Comparison of ENCODE assay signal across 15 cellular contexts in the genomic region with DNA sequence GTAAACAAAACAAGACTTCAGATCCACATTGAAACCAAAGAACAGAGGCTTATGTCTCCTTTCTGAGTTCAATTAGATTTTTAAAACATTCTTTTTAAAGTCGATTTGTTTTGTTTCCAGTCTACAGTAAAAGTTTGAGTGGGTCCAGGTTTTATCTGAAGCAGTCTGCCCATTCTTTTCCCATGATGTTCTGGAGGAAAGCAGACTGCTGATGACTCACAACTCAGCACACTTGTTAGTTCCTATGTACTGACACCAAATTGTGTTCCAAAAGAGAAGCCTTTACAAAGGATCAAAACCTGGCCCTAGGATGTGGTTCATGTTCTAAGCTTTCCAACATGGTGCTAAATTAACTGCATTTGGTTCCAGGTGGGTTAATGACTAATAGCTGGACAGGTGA. TPM values are rescaled to one million over a fixed set of nuclear protein-coding genes. Genes with fewer than 3 reads are reported as not detected.
A peak's percentile ranks its signal among the peaks of the same experiment; 100 is the strongest.
DNase-seq lines count a peak whose midpoint lies in the region; ATAC-seq, FAIRE-seq and TF ChIP-seq lines count a peak whose summit lies in the region.
"Had no signal": no experiment of that assay in that cellular context is flagged by ENCODE, and none has a peak within 500 bp of the region (broad histone marks: within the 10 kb centered on the region; RNA-seq: fewer than 3 reads in every experiment).

No MANE protein-coding gene starts in this region.

- H3K9me3 ChIP-seq in A549 (no peaks in the 10 kb centered on the region), MG63 (no peaks in the 10 kb centered on the region), mesenchymal stem cell (ENCODE audit: control insufficient read depth, low read length) (no peaks in the 10 kb centered on the region)
- H3K9me3 ChIP-seq: pancreas, suprapubic skin had no signal

- no peak overlapping the region for H3K4ac ChIP-seq in mesenchymal stem cell (ENCODE audit: low read depth in 1 of 2, low read length in 2 of 2)

- peaks cover 36% of the 10 kb centered on the region; the same call in 2 of the 3 replicates for H3K4me1 ChIP-seq in A549
- H3K4me1 ChIP-seq in mesenchymal stem cell (ENCODE audit: control insufficient read depth, insufficient read depth, low read depth, low read length) = peaks cover 5% of the 10 kb centered on the region

- no peak overlapping the region for H2BK5ac ChIP-seq in mesenchymal stem cell (ENCODE audit: low read depth, low read length, poor library complexity, severe bottlenecking)

- no peak overlapping the region for H3K23ac ChIP-seq in mesenchymal stem cell (ENCODE audit: low read length in 2 of 2)

- H3K27ac ChIP-seq in A549 (no peak overlapping the region), coronary artery (peak overlapping the region; percentile 80 to 83), mesenchymal stem cell (ENCODE audit: low read length, poor library complexity, severe bottlenecking) (peak overlapping the region; percentile 30)
- H3K27ac ChIP-seq: pancreas had no signal

- H2BK12ac ChIP-seq in mesenchymal stem cell (ENCODE audit: low read length in 2 of 2) = no peak overlapping the region

- no peak overlapping the region for H3K14ac ChIP-seq in mesenchymal stem cell (ENCODE audit: low read length in 2 of 2)

- no peak for DNase-seq in A549 (ENCODE audit: low read depth in 1 of 2, low spot score in 1 of 2)
- DNase-seq in MG63 = peak; percentile 33
- no peak for DNase-seq in coronary artery (ENCODE audit: low spot score)
- peak; percentile 87 for DNase-seq in mesenchymal stem cell
- DNase-seq in Kasumi-1 (lab: John Stamatoyannopoulos, UW) = no peak
- DNase-seq in cortex of kidney (lab: John Stamatoyannopoulos, UW) = no peak
- no peak for DNase-seq in left lobe of liver (ENCODE audit: low spot score)
- DNase-seq: activated naive CD8-positive, alpha-beta T cell treated with anti-CD3 and anti-CD28 coated beads, Interleukin-2, amount 10 ng/mL, durations not matched to agents 7 days and 5 days; AML-193; NCI-H187; pancreas had no signal

- TF ChIP-seq CTCF in A549 (IDR thresholded peaks at IDR 0.05) (no peak), coronary artery (IDR thresholded peaks at IDR 0.05) (no peak)

- ATAC-seq in A549 = peak in 1 of 2 experiments; percentile 45; a peak in 2 of 6 replicates
- no peak for ATAC-seq in HG03439 (IDR thresholded peaks at IDR 0.05; ENCODE audit: unreplicated experiment)
- ATAC-seq in left lobe of liver = no peak

- H3K4me2 ChIP-seq in A549 (peak overlapping the region; percentile 23; the same call in 2 of the 3 replicates), mesenchymal stem cell (ENCODE audit: low read length, poor library complexity, severe bottlenecking) (no peak overlapping the region)

- H4K8ac ChIP-seq in mesenchymal stem cell (ENCODE audit: low read length) = no peak overlapping the region

- H3K27me3 ChIP-seq in MG63 (no peaks in the 10 kb centered on the region), mesenchymal stem cell (ENCODE audit: control insufficient read depth in 1 of 2, insufficient read depth in 1 of 2, low read length in 2 of 2) (no peaks in the 10 kb centered on the region)
- H3K27me3 ChIP-seq: pancreas, suprapubic skin had no signal

- FAIRE-seq in A549 (lab: Jason Lieb, UNC) = no peak
- FAIRE-seq: pancreas had no signal

- no peak for TF ChIP-seq EP300 in A549 (IDR thresholded peaks at IDR 0.05)

- no peak overlapping the region for H2BK15ac ChIP-seq in mesenchymal stem cell (ENCODE audit: low read depth, poor library complexity, severe bottlenecking)

- no peak overlapping the region for H4K91ac ChIP-seq in mesenchymal stem cell (ENCODE audit: low read length)

- POLR2A ChIA-PET in A549 (lab: Yijun Ruan, JAX) = interaction anchor here (1.2 kb wide), 1 partner anchor 12 kb away, joined by 3 read pairs; no protein-coding TSS in a partner anchor

- no peak for TF ChIP-seq POLR2A in A549 (IDR thresholded peaks at IDR 0.05; ENCODE audit: low read length)

- H3K4me3 ChIP-seq in A549 = no peak overlapping the region
- no peak overlapping the region for H3K4me3 ChIP-seq in MG63
- H3K4me3 ChIP-seq in coronary artery = peak overlapping the region; percentile 6
- H3K4me3 ChIP-seq in mesenchymal stem cell (ENCODE audit: insufficient read depth in 1 of 2, low read depth in 1 of 2, low read length in 2 of 2) = peak overlapping the region in 1 of 2 experiments; percentile 17
- H3K4me3 ChIP-seq: pancreas, suprapubic skin had no signal

- no peak overlapping the region for H3K18ac ChIP-seq in mesenchymal stem cell (ENCODE audit: low read depth in 1 of 2, low read length in 2 of 2)

- H3K36me3 ChIP-seq in MG63 (peaks cover 51% of the 10 kb centered on the region), mesenchymal stem cell (ENCODE audit: control insufficient read depth in 1 of 2, insufficient read depth in 2 of 2, low read depth in 1 of 2, low read length in 2 of 2) (no peaks in the 10 kb centered on the region)
- H3K36me3 ChIP-seq: pancreas, suprapubic skin had no signal

- H3K79me1 ChIP-seq in mesenchymal stem cell (replicated peaks; ENCODE audit: low read length, poor library complexity, severe bottlenecking) = peaks cover 12% of the 10 kb centered on the region

- WGBS in A549 (ENCODE audit: missing lambda C conversion rate) = 15% methylated on average over 1 of the region's 1 CpG
- WGBS in mesenchymal stem cell = 0% methylated on average over 1 of the region's 1 CpG

- peak overlapping the region; percentile 48 for H3K9ac ChIP-seq in mesenchymal stem cell (ENCODE audit: low read length)

- no peak overlapping the region for H2BK120ac ChIP-seq in mesenchymal stem cell (ENCODE audit: low read depth, low read length)

- H2AK5ac ChIP-seq in mesenchymal stem cell (ENCODE audit: low read length, severe bottlenecking) = no peak overlapping the region

- no peak overlapping the region for H2AFZ ChIP-seq in mesenchymal stem cell (ENCODE audit: low read depth, low read length)

- TF ChIP-seq RAD21 in A549 (conservative IDR thresholded peaks at IDR 0.05 in 1 of 2, IDR thresholded peaks at IDR 0.05 in 1 of 2) = no peak

- CTCF ChIA-PET in A549 (lab: Yijun Ruan, JAX) = interaction anchor here (0.7 to 1.6 kb wide), 3 partner anchors 12 to 261 kb away, joined by 3 to 6 read pairs (median 3); no protein-coding TSS in a partner anchor

TF ChIP-seq in A549, 52 proteins besides CTCF, POLR2A, EP300 and RAD21 (continues in another document):
- TF ChIP-seq ZC3H11A (IDR thresholded peaks at IDR 0.05) = no peak
- TF ChIP-seq ELK1 (IDR thresholded peaks at IDR 0.05; ENCODE audit: low read depth, low read length) = no peak
- no peak for TF ChIP-seq FOXS1 (CRISPR knock-in tag; IDR thresholded peaks at IDR 0.05)
- no peak for TF ChIP-seq KDM1A (IDR thresholded peaks at IDR 0.05; ENCODE audit: low read depth)
- no peak for TF ChIP-seq NPAS2 (CRISPR knock-in tag; IDR thresholded peaks at IDR 0.05; ENCODE audit: borderline replicate concordance)
- TF ChIP-seq HOXA7 (CRISPR knock-in tag; IDR thresholded peaks at IDR 0.05) = no peak
- TF ChIP-seq JUN (IDR thresholded peaks at IDR 0.05) = no peak
- TF ChIP-seq EHMT2 (IDR thresholded peaks at IDR 0.05; ENCODE audit: low read depth) = no peak
- TF ChIP-seq RARB (CRISPR knock-in tag; IDR thresholded peaks at IDR 0.05) = no peak
- no peak for TF ChIP-seq RCOR1 (IDR thresholded peaks at IDR 0.05; ENCODE audit: low read depth, low read length)
- no peak for TF ChIP-seq PHF8 (IDR thresholded peaks at IDR 0.05; ENCODE audit: borderline replicate concordance, low read depth)
- TF ChIP-seq CEBPB (IDR thresholded peaks at IDR 0.05) = no peak
- no peak for TF ChIP-seq REST (IDR thresholded peaks at IDR 0.05)
- TF ChIP-seq TP53 (CRISPR knock-in tag; IDR thresholded peaks at IDR 0.05) = no peak

RNA-seq across cellular contexts. Expression of gene CCN1, which starts 11.4 kb away (rescaled TPM):
- polyA plus RNA-seq in A549 (2011; rRNA removed) (46.5 and 57.2 TPM in 2 replicates), A549 (2017; fragmentation: RNase III; extraction: RNeasy Plus Mini Kit Qiagen cat#74134 plus additional on column Dnase treatment) (58.1 to 90.6 TPM (median 62.5 TPM) in 3 replicates)
- polyA plus RNA-seq in A549 (2012; cell fraction: cytosol; rRNA removed) = 82.1 and 97.6 TPM in 2 replicates
- 197 and 256 TPM in 2 replicates for polyA plus RNA-seq in A549 (2012; cell fraction: nucleus; rRNA removed)
- polyA minus RNA-seq in A549 (2011; rRNA and poly(A)+ RNA removed) = 31.6 and 37.0 TPM in 2 replicates
- 171 and 192 TPM in 2 replicates for total RNA-seq in MG63 (2014; rRNA removed; shearing (Covaris generic); ENCODE audit: low replicate concordance)
- polyA plus RNA-seq in mesenchymal stem cell (2013, experiment 1 of 2) = 408 TPM
- polyA plus RNA-seq in mesenchymal stem cell (2013, experiment 2 of 2) = 395 TPM
- 16.8 TPM for total RNA-seq in left lobe of liver
- total RNA-seq: activated CD8-positive, alpha-beta memory T cell treated with anti-CD3 and anti-CD28 coated beads for 36 hours; activated naive CD8-positive, alpha-beta T cell treated with anti-CD3 and anti-CD28 coated beads, Interleukin-2, amount 10 ng/mL, durations not matched to agents 7 days and 5 days; T-helper 2 cell treated with Interferon-gamma antibody and Interleukin-4, amounts not matched to agents 100 ng/mL and 5 ng/mL, for 36 hours had no signal

Comparison
In these comparisons a context has a peak if more than half of its experiments do, and no peak if none do; other contexts are left out.
1. DNase-seq: peak in MG63 (single experiment) and mesenchymal stem cell (single experiment); none in A549 (0 of 2), coronary artery (single experiment), Kasumi-1 (0 of 2), cortex of kidney (single experiment) and left lobe of liver (single experiment).
2. H3K27ac ChIP-seq: peak in coronary artery (2 of 2) and mesenchymal stem cell (single experiment); none in A549 (0 of 2).